Comparison of ENCODE assay signal across 30 cellular contexts in genomic region chr14:63992858-63993257, GRCh38.
DNase-seq lines count a peak whose midpoint lies in the region; ATAC-seq and TF ChIP-seq lines count a peak whose summit lies in the region.
"Had no signal": no experiment of that assay in that cellular context is flagged by ENCODE, and none has a peak within 500 bp of the region (broad histone marks: within the 10 kb centered on the region; RNA-seq: fewer than 3 reads in every experiment).

No MANE protein-coding gene starts in this region.

- DNase-seq in stimulated activated naive CD8-positive, alpha-beta T cell treated with anti-CD3 and anti-CD28 coated beads, Interleukin-15, Interleukin-2, amounts not matched to agents 100 U/mL and 50 U/mL, for 24 hours: no peak
- DNase-seq in breast epithelium (ENCODE audit: low spot score in 2 of 2) (peak; percentile 59 to 75), immature natural killer cell (no peak), NCI-H345 treated with DMSO at 0.1 percent for 48 hours (lab: John Stamatoyannopoulos, UW; ENCODE audit: unreplicated experiment) (no peak), NCI-H524 treated with DMSO at 0.1 percent for 48 hours (lab: John Stamatoyannopoulos, UW) (no peak)
- DNase-seq: ACHN; activated CD4-positive, alpha-beta T cell treated with anti-CD3 and anti-CD28 coated beads for 4 hours; activated naive CD4-positive, alpha-beta T cell treated with anti-CD3 and anti-CD28 coated beads, Interleukin-2, amount 10 ng/mL, durations not matched to agents 7 days and 5 days; amniotic stem cell; CD8-positive, alpha-beta T cell; DMS 273 treated with DMSO at 0.1 percent for 48 hours; dorsolateral prefrontal cortex; GOT3; Karpas-422; left lung; mesendoderm; NCI-H1417 treated with DMSO at 0.1 percent for 48 hours; NCI-H2029 treated with DMSO at 0.1 percent for 48 hours; NCI-H2227 treated with DMSO at 0.1 percent for 48 hours; right cardiac atrium; SHP77 treated with DMSO at 0.1 percent for 48 hours; stimulated activated CD4-positive, alpha-beta T cell treated with anti-CD3 and anti-CD28 coated beads, Interleukin-1b, Interleukin-23, amount 100 ng/mL, for 48 hours; T-helper 9 cell; tibial artery had no signal

- no peak overlapping the region for H3K4me3 Mint-ChIP-seq in stimulated activated naive CD8-positive, alpha-beta T cell treated with anti-CD3 and anti-CD28 coated beads, Interleukin-15, Interleukin-2, amounts not matched to agents 100 ng/mL and 50 ng/mL, for 24 hours
- peak overlapping the region in 3 of 5 donors; percentile 30 to 46 (median 37) for H3K4me3 Mint-ChIP-seq in immature natural killer cell
- H3K4me3 Mint-ChIP-seq: activated naive CD4-positive, alpha-beta T cell treated with anti-CD3 and anti-CD28 coated beads, Interleukin-2, amount 10 ng/mL, durations not matched to agents 7 days and 5 days; B cell; brain; CD8-positive, alpha-beta T cell had no signal

- H3K27me3 ChIP-seq in breast epithelium: no peaks in the 10 kb centered on the region
- H3K27me3 ChIP-seq: left lung, tibial artery had no signal

- peaks cover 4% of the 10 kb centered on the region for H3K36me3 ChIP-seq in breast epithelium

- no peaks in the 10 kb centered on the region for H3K9me3 ChIP-seq in breast epithelium
- H3K9me3 ChIP-seq: left lung, tibial artery had no signal

- ATAC-seq in stimulated activated naive CD8-positive, alpha-beta T cell treated with anti-CD3 and anti-CD28 coated beads, Interleukin-15, Interleukin-2, amounts not matched to agents 100 U/mL and 50 U/mL, for 24 hours: no peak
- no peak for ATAC-seq in HG03196 (IDR thresholded peaks at IDR 0.05; ENCODE audit: unreplicated experiment)
- no peak for ATAC-seq in GM18505 (IDR thresholded peaks at IDR 0.05; ENCODE audit: unreplicated experiment)
- ATAC-seq: CD8-positive, alpha-beta T cell; left lung; right cardiac atrium had no signal

- no peaks in the 10 kb centered on the region for H3K9me3 Mint-ChIP-seq in stimulated activated naive CD8-positive, alpha-beta T cell treated with anti-CD3 and anti-CD28 coated beads, Interleukin-15, Interleukin-2, amounts not matched to agents 100 ng/mL and 50 ng/mL, for 24 hours
- H3K9me3 Mint-ChIP-seq in immature natural killer cell: no peaks in the 10 kb centered on the region
- H3K9me3 Mint-ChIP-seq: activated naive CD4-positive, alpha-beta T cell treated with anti-CD3 and anti-CD28 coated beads, Interleukin-2, amount 10 ng/mL, durations not matched to agents 7 days and 5 days; brain; CD8-positive, alpha-beta T cell had no signal

- peaks cover 20% of the 10 kb centered on the region for H3K36me3 Mint-ChIP-seq in stimulated activated naive CD8-positive, alpha-beta T cell treated with anti-CD3 and anti-CD28 coated beads, Interleukin-15, Interleukin-2, amounts not matched to agents 100 ng/mL and 50 ng/mL, for 24 hours (ENCODE audit: low read depth)
- peaks cover 28 to 53% (median 41%) of the 10 kb centered on the region in 3 donors for H3K36me3 Mint-ChIP-seq in immature natural killer cell

- H3K27ac Mint-ChIP-seq in stimulated activated naive CD8-positive, alpha-beta T cell treated with anti-CD3 and anti-CD28 coated beads, Interleukin-15, Interleukin-2, amounts not matched to agents 100 ng/mL and 50 ng/mL, for 24 hours: peak overlapping the region; percentile 62
- peak overlapping the region; percentile 19 to 80 (median 72) for H3K27ac Mint-ChIP-seq in immature natural killer cell
- H3K27ac Mint-ChIP-seq: B cell; CD8-positive, alpha-beta T cell had no signal

- no peaks in the 10 kb centered on the region for H3K27me3 Mint-ChIP-seq in stimulated activated naive CD8-positive, alpha-beta T cell treated with anti-CD3 and anti-CD28 coated beads, Interleukin-15, Interleukin-2, amounts not matched to agents 100 ng/mL and 50 ng/mL, for 24 hours
- H3K27me3 Mint-ChIP-seq in immature natural killer cell (ENCODE audit: low read depth in 3 of 3): peaks cover 0 to 6% (median 0%) of the 10 kb centered on the region in 3 donors
- H3K27me3 Mint-ChIP-seq: activated naive CD4-positive, alpha-beta T cell treated with anti-CD3 and anti-CD28 coated beads, Interleukin-2, amount 10 ng/mL, durations not matched to agents 7 days and 5 days; B cell; brain had no signal

- peaks cover 10% of the 10 kb centered on the region for H3K4me1 Mint-ChIP-seq in stimulated activated naive CD8-positive, alpha-beta T cell treated with anti-CD3 and anti-CD28 coated beads, Interleukin-15, Interleukin-2, amounts not matched to agents 100 ng/mL and 50 ng/mL, for 24 hours (ENCODE audit: low read depth)
- H3K4me1 Mint-ChIP-seq in immature natural killer cell: peaks cover 28 to 45% of the 10 kb centered on the region in 2 donors
- H3K4me1 Mint-ChIP-seq: brain had no signal

- no peak for TF ChIP-seq CTCF in breast epithelium (IDR thresholded peaks at IDR 0.05)

- no peak overlapping the region for H3K4me3 ChIP-seq in breast epithelium
- H3K4me3 ChIP-seq: dorsolateral prefrontal cortex, left lung, tibial artery had no signal

- peak overlapping the region; percentile 68 for H3K27ac ChIP-seq in breast epithelium
- H3K27ac ChIP-seq: dorsolateral prefrontal cortex, HL-60, left lung, tibial artery had no signal

- TF ChIP-seq POLR2A in breast epithelium (IDR thresholded peaks at IDR 0.05) (no peak), GM18505 (IDR thresholded peaks at IDR 0.05; ENCODE audit: borderline replicate concordance, extremely low read depth, insufficient read depth, insufficient read length) (no peak)

- intact Hi-C loops in breast epithelium (cut with DNase I; ENCODE audit: low total_unique reads): no loop called here

- H3K4me1 ChIP-seq in breast epithelium: no peaks in the 10 kb centered on the region
- H3K4me1 ChIP-seq: left lung, tibial artery had no signal

Comparison
In these comparisons a context has a peak if more than half of its experiments do, and no peak if none do; other contexts are left out.
1. DNase-seq: peak in breast epithelium (2 of 2); none in stimulated activated naive CD8-positive, alpha-beta T cell treated with anti-CD3 and anti-CD28 coated beads, Interleukin-15, Interleukin-2, amounts not matched to agents 100 U/mL and 50 U/mL, for 24 hours (single experiment), immature natural killer cell (0 of 3), NCI-H345 treated with DMSO at 0.1 percent for 48 hours (single experiment) and NCI-H524 treated with DMSO at 0.1 percent for 48 hours (single experiment).